Comparison of ENCODE assay signal across 1 cellular context in genomic region chr2:110146183-110146944, GRCh38.
TF ChIP-seq lines count a peak whose summit lies in the region.

No MANE protein-coding gene starts in this region.

TF ChIP-seq in HepG2, 621 proteins besides CTCF, POLR2A, EP300 and RAD21 (continued from another document and continues in another):
- TF ChIP-seq TCF7L2 (IDR thresholded peaks at IDR 0.05; ENCODE audit: low read depth, low read length), result peak; percentile 80
- peak; percentile 75; the same call in 1 of the 2 replicates for TF ChIP-seq HDAC1 (CRISPR knock-in tag; IDR thresholded peaks at IDR 0.05)
- TF ChIP-seq ZNF607 (CRISPR knock-in tag; IDR thresholded peaks at IDR 0.05; ENCODE audit: borderline replicate concordance), result no peak
- peak; percentile 93 for TF ChIP-seq ZNF644 (CRISPR knock-in tag; IDR thresholded peaks at IDR 0.05; ENCODE audit: low read depth)
- no peak for TF ChIP-seq IKZF1 (IDR thresholded peaks at IDR 0.05)
- peak; percentile 81; the same call in 1 of the 2 replicates for TF ChIP-seq TBX3 (IDR thresholded peaks at IDR 0.05; ENCODE audit: borderline replicate concordance)
- peak; percentile 88 for TF ChIP-seq CEBPG (CRISPR knock-in tag; IDR thresholded peaks at IDR 0.05)
- TF ChIP-seq ZNF710 (CRISPR knock-in tag; IDR thresholded peaks at IDR 0.05; ENCODE audit: borderline replicate concordance), result peak; percentile 80; the same call in 1 of the 2 replicates
- peak; percentile 97 for TF ChIP-seq ISL2 (CRISPR knock-in tag; IDR thresholded peaks at IDR 0.05)
- TF ChIP-seq KDM6A (CRISPR knock-in tag; IDR thresholded peaks at IDR 0.05; ENCODE audit: low read depth), result peak; percentile 92
- TF ChIP-seq ZFP1 (CRISPR knock-in tag; IDR thresholded peaks at IDR 0.05), result peak; percentile 86
- 0 out of 2 replicates have a peak, but pooled peaks have one; percentile 51 for TF ChIP-seq ZBTB25 (CRISPR knock-in tag; IDR thresholded peaks at IDR 0.05)
- TF ChIP-seq ZBTB2 (CRISPR knock-in tag; IDR thresholded peaks at IDR 0.05; ENCODE audit: low read depth), result no peak
- TF ChIP-seq HOMEZ (CRISPR knock-in tag; IDR thresholded peaks at IDR 0.05; ENCODE audit: low read depth), result 0 out of 2 replicates have a peak, but pooled peaks have one; percentile 46
- TF ChIP-seq IRF2 (CRISPR knock-in tag; IDR thresholded peaks at IDR 0.05), result peak; percentile 70; the same call in 1 of the 2 replicates
- TF ChIP-seq SMAD1 (CRISPR knock-in tag; IDR thresholded peaks at IDR 0.05; ENCODE audit: borderline replicate concordance, low read depth), result no peak
- TF ChIP-seq PPARG (CRISPR knock-in tag; conservative IDR thresholded peaks at IDR 0.05), result peak; percentile 67
- peak; percentile 96 for TF ChIP-seq ARID5B (CRISPR knock-in tag; IDR thresholded peaks at IDR 0.05)
- peak; percentile 97; the same call in 1 of the 2 replicates for TF ChIP-seq AHDC1 (CRISPR knock-in tag; IDR thresholded peaks at IDR 0.05; ENCODE audit: borderline replicate concordance)
- TF ChIP-seq ZNF10 (CRISPR knock-in tag; IDR thresholded peaks at IDR 0.05; ENCODE audit: borderline replicate concordance, low read depth), result no peak
- TF ChIP-seq ELF4 (CRISPR knock-in tag; IDR thresholded peaks at IDR 0.05; ENCODE audit: borderline replicate concordance), result 0 out of 2 replicates have a peak, but pooled peaks have one; percentile 66
- peak; percentile 43 for TF ChIP-seq SKI (IDR thresholded peaks at IDR 0.05; ENCODE audit: partially characterized antibody)
- TF ChIP-seq SMAD9 (CRISPR knock-in tag; IDR thresholded peaks at IDR 0.05), result no peak
- TF ChIP-seq DPF2 (CRISPR knock-in tag; IDR thresholded peaks at IDR 0.05; ENCODE audit: borderline replicate concordance, low read depth), result peak; percentile 92
- no peak for TF ChIP-seq KDM4B (CRISPR knock-in tag; IDR thresholded peaks at IDR 0.05)
- peak; percentile 85; the same call in 1 of the 2 replicates for TF ChIP-seq PHF21A (CRISPR knock-in tag; IDR thresholded peaks at IDR 0.05)
- TF ChIP-seq PAXIP1 (CRISPR knock-in tag; conservative IDR thresholded peaks at IDR 0.05), result peak; percentile 97
- no peak for TF ChIP-seq FOXA1 (IDR thresholded peaks at IDR 0.05)
- TF ChIP-seq FOXA1 (CRISPR knock-in tag; IDR thresholded peaks at IDR 0.05), result peak; percentile 75
- TF ChIP-seq ZNF468 (CRISPR knock-in tag; IDR thresholded peaks at IDR 0.05), result no peak
- no peak for TF ChIP-seq HOXA7 (CRISPR knock-in tag; IDR thresholded peaks at IDR 0.05)
- TF ChIP-seq SUZ12 (IDR thresholded peaks at IDR 0.05; ENCODE audit: low read depth, low read length), result no peak
- peak; percentile 69 for TF ChIP-seq ERF (CRISPR knock-in tag; IDR thresholded peaks at IDR 0.05)
- peak; percentile 91 for TF ChIP-seq GATAD2A (CRISPR knock-in tag; IDR thresholded peaks at IDR 0.05)
- TF ChIP-seq HMG20A (CRISPR knock-in tag; IDR thresholded peaks at IDR 0.05; ENCODE audit: borderline replicate concordance), result peak; percentile 94
- peak; percentile 13; the same call in 1 of the 2 replicates for TF ChIP-seq ZFX (CRISPR knock-in tag; IDR thresholded peaks at IDR 0.05; ENCODE audit: low read depth)
- TF ChIP-seq BRF2 (CRISPR knock-in tag; IDR thresholded peaks at IDR 0.05), result 0 out of 2 replicates have a peak, but pooled peaks have one; percentile 46
- TF ChIP-seq HDAC2 (CRISPR knock-in tag; IDR thresholded peaks at IDR 0.05), result peak; percentile 87
- no peak for TF ChIP-seq ZNF766 (CRISPR knock-in tag; IDR thresholded peaks at IDR 0.05; ENCODE audit: borderline replicate concordance)
- TF ChIP-seq NR2F1 (CRISPR knock-in tag; IDR thresholded peaks at IDR 0.05), result peak; percentile 12 to 33; a peak in 1 of 4 replicates
